In genomic region chr1:240705584-240705983, GRCh38 we compare ENCODE assay signal across 20 cellular contexts.
A peak's percentile ranks its signal among the peaks of the same experiment; 100 is the strongest.
DNase-seq lines count a peak whose midpoint lies in the region; ATAC-seq, FAIRE-seq and TF ChIP-seq lines count a peak whose summit lies in the region.
"Had no signal": no experiment of that assay in that cellular context is flagged by ENCODE, and none has a peak within 500 bp of the region (broad histone marks: within the 10 kb centered on the region; RNA-seq: fewer than 3 reads in every experiment).

No MANE protein-coding gene starts in this region.

- no peaks in the 10 kb centered on the region for H3K27me3 ChIP-seq in astrocyte (ENCODE audit: insufficient read depth, low read length)
- H3K27me3 ChIP-seq: testis had no signal

- no peaks in the 10 kb centered on the region for H3K36me3 Mint-ChIP-seq in astrocyte (ENCODE audit: low read depth, unreplicated experiment)
- H3K36me3 Mint-ChIP-seq: activated CD4-positive, alpha-beta memory T cell treated with anti-CD3 and anti-CD28 coated beads for 36 hours; naive thymus-derived CD4-positive, alpha-beta T cell had no signal

- peaks cover 13% of the 10 kb centered on the region for H3K4me1 ChIP-seq in astrocyte (ENCODE audit: insufficient read depth, low read length)
- H3K4me1 ChIP-seq: spleen, testis had no signal

- H3K4me1 Mint-ChIP-seq in astrocyte (ENCODE audit: low read depth, unreplicated experiment), result peaks cover 14% of the 10 kb centered on the region
- H3K4me1 Mint-ChIP-seq: naive thymus-derived CD4-positive, alpha-beta T cell had no signal

- no peaks in the 10 kb centered on the region for H3K9me3 ChIP-seq in astrocyte (ENCODE audit: insufficient read depth, low read depth, low read length)
- H3K9me3 ChIP-seq: spleen, testis had no signal

- H3K27ac ChIP-seq in astrocyte (ENCODE audit: low read depth, low read length), result no peak overlapping the region
- H3K27ac ChIP-seq: HL-60, spleen, testis had no signal

- ATAC-seq in left cardiac atrium, result no peak
- ATAC-seq: naive thymus-derived CD4-positive, alpha-beta T cell had no signal

- intact Hi-C loops in left cardiac atrium (cut with DNase I), result no loop called here

- TF ChIP-seq CTCF in astrocyte (IDR thresholded peaks at IDR 0.05; ENCODE audit: insufficient read depth, low read depth, low read length) (no peak), foreskin fibroblast (IDR thresholded peaks at IDR 0.05; ENCODE audit: low read depth, low read length) (no peak)

- H3K27me3 Mint-ChIP-seq in astrocyte (ENCODE audit: low read depth, unreplicated experiment), result peaks cover 2% of the 10 kb centered on the region

- FAIRE-seq in astrocyte (lab: Jason Lieb, UNC) (peak; percentile 70), urothelium cell line (lab: Jason Lieb, UNC) (no peak)
- FAIRE-seq: keratinocyte had no signal

- no peaks in the 10 kb centered on the region for H3K36me3 ChIP-seq in astrocyte (ENCODE audit: insufficient read depth, low read length)
- H3K36me3 ChIP-seq: spleen had no signal

- H4K20me1 ChIP-seq in astrocyte (ENCODE audit: insufficient read depth, low read length), result no peaks in the 10 kb centered on the region

- H3K79me2 ChIP-seq in astrocyte (ENCODE audit: insufficient read depth, low read length), result no peaks in the 10 kb centered on the region

- H3K4me3 ChIP-seq in astrocyte (ENCODE audit: insufficient read depth, low read depth, low read length), result no peak overlapping the region
- no peak overlapping the region for H3K4me3 ChIP-seq in foreskin fibroblast (ENCODE audit: low read depth in 1 of 2, low read length in 2 of 2)
- H3K4me3 ChIP-seq: spleen, testis had no signal

- H3K9me3 Mint-ChIP-seq in astrocyte (ENCODE audit: unreplicated experiment), result no peaks in the 10 kb centered on the region
- H3K9me3 Mint-ChIP-seq: activated CD4-positive, alpha-beta memory T cell treated with anti-CD3 and anti-CD28 coated beads for 36 hours had no signal

- no peak overlapping the region for H3K4me3 Mint-ChIP-seq in astrocyte (ENCODE audit: unreplicated experiment)
- H3K4me3 Mint-ChIP-seq: activated CD4-positive, alpha-beta memory T cell treated with anti-CD3 and anti-CD28 coated beads for 36 hours; naive thymus-derived CD4-positive, alpha-beta T cell; T-helper 1 cell treated with Interleukin-12 subunit alpha and Interleukin-12 subunit beta and Interleukin-4 antibody, amounts not matched to agents 30 μg/mL and 1 μg/mL, for 36 hours had no signal

- H3K27ac Mint-ChIP-seq in astrocyte (ENCODE audit: unreplicated experiment), result no peak overlapping the region
- H3K27ac Mint-ChIP-seq: activated CD4-positive, alpha-beta memory T cell treated with anti-CD3 and anti-CD28 coated beads for 36 hours; naive thymus-derived CD4-positive, alpha-beta T cell; T-helper 1 cell treated with Interleukin-12 subunit alpha and Interleukin-12 subunit beta and Interleukin-4 antibody, amounts not matched to agents 30 μg/mL and 1 μg/mL, for 36 hours had no signal

- peak overlapping the region; percentile 45 for H3K4me2 ChIP-seq in astrocyte (ENCODE audit: low read length)

- DNase-seq in A172 (ENCODE audit: low spot score) (peak; percentile 14), GM03348 (ENCODE audit: low spot score) (peak; percentile 62), astrocyte (ENCODE audit: low read depth) (peak; percentile 79), foreskin fibroblast (peak; percentile 45 to 75), left cardiac atrium (no peak), urothelium cell line (ENCODE audit: low spot score) (no peak), UCSD-AML1 (lab: John Stamatoyannopoulos, UW; ENCODE audit: unreplicated experiment) (no peak)
- DNase-seq in effector CD8-positive, alpha-beta T cell (lab: John Stamatoyannopoulos, UW), result no peak
- DNase-seq: activated CD4-positive, alpha-beta memory T cell treated with anti-CD3 and anti-CD28 coated beads for 36 hours; activated naive CD4-positive, alpha-beta T cell treated with Interleukin-2 at 50 U/mL for 16 hours; mammary epithelial cell; naive thymus-derived CD4-positive, alpha-beta T cell; NCI-H2029; NCI-H510A treated with DMSO at 0.1 percent for 48 hours; SHP77; spleen; testis had no signal

- H3K9ac ChIP-seq in astrocyte (ENCODE audit: low read length), result no peak overlapping the region

- no peak overlapping the region for H2AFZ ChIP-seq in astrocyte (ENCODE audit: low read depth, low read length)

Comparison
In these comparisons a context has a peak if more than half of its experiments do, and no peak if none do; other contexts are left out.
1. DNase-seq: peak in A172 (single experiment), GM03348 (single experiment), astrocyte (single experiment) and foreskin fibroblast (2 of 2); none in left cardiac atrium (single experiment), urothelium cell line (single experiment), effector CD8-positive, alpha-beta T cell (single experiment) and UCSD-AML1 (single experiment).